26 cellular contexts compared by ENCODE assay signal in genomic region chr7:130463553-130464434, GRCh38. TPM values are rescaled to one million over a fixed set of nuclear protein-coding genes. Genes with fewer than 3 reads are reported as not detected.
DNase-seq lines count a peak whose midpoint lies in the region; ATAC-seq and TF ChIP-seq lines count a peak whose summit lies in the region.
"Had no signal": no experiment of that assay in that cellular context is flagged by ENCODE, and none has a peak within 500 bp of the region (broad histone marks: within the 10 kb centered on the region; RNA-seq: fewer than 3 reads in every experiment).

No MANE protein-coding gene starts in this region.

- H3K4me1 Mint-ChIP-seq in naive thymus-derived CD8-positive, alpha-beta T cell: peaks cover 3 to 28% (median 11%) of the 10 kb centered on the region in 4 donors
- H3K4me1 Mint-ChIP-seq: B cell, H9, nephron progenitor cell had no signal

- peak overlapping the region in 4 of 10 donors; percentile 5 to 56 (median 32) for H3K4me3 Mint-ChIP-seq in naive thymus-derived CD8-positive, alpha-beta T cell
- H3K4me3 Mint-ChIP-seq: activated naive CD4-positive, alpha-beta T cell treated with anti-CD3 and anti-CD28 coated beads, Interleukin-2, amount 50 U/mL, for 24 hours; B cell; CD8-positive, alpha-beta memory T cell; H9; nephron progenitor cell; stimulated activated naive CD8-positive, alpha-beta T cell treated with anti-CD3 and anti-CD28 coated beads, Interleukin-15, amount 100 ng/mL, for 72 hours; T-helper 1 cell treated with Interleukin-12 subunit alpha and Interleukin-12 subunit beta and Interleukin-4 antibody, amounts not matched to agents 30 μg/mL and 1 μg/mL, for 36 hours had no signal

- POLR2A ChIA-PET in naive thymus-derived CD8-positive, alpha-beta T cell (lab: Charles Lee): interaction anchor here (0.6 to 1.4 kb wide), 4 partner anchors 13 to 258 kb away, joined by 3 to 7 read pairs (median 3); partner anchors contain the start of gene TMEM209
- POLR2A ChIA-PET in RWPE1 (lab: Yijun Ruan, JAX; ENCODE audit: low non-redundant PET): no interaction called here

- CTCF ChIA-PET in RWPE1 (lab: Yijun Ruan, JAX): no interaction called here

- H3K36me3 Mint-ChIP-seq in naive thymus-derived CD8-positive, alpha-beta T cell: peaks cover 0 to 15% (median 4%) of the 10 kb centered on the region in 3 donors

- peak in 4 of 7 experiments; percentile 17 to 43 (median 35) for TF ChIP-seq CTCF in body of pancreas (IDR thresholded peaks at IDR 0.05)
- TF ChIP-seq CTCF in gastrocnemius medialis (IDR thresholded peaks at IDR 0.05 in 4 of 5, conservative IDR thresholded peaks at IDR 0.05 in 1 of 5): no peak
- no peak for TF ChIP-seq CTCF in RWPE1 (conservative IDR thresholded peaks at IDR 0.05; ENCODE audit: low read depth)

- peaks cover 0 to 17% (median 10%) of the 10 kb centered on the region in 9 donors for H3K9me3 Mint-ChIP-seq in naive thymus-derived CD8-positive, alpha-beta T cell

- peak overlapping the region in 7 of 10 donors; percentile 4 to 74 (median 16) for H3K27ac Mint-ChIP-seq in naive thymus-derived CD8-positive, alpha-beta T cell
- H3K27ac Mint-ChIP-seq: activated naive CD4-positive, alpha-beta T cell treated with anti-CD3 and anti-CD28 coated beads, Interleukin-2, amount 50 U/mL, for 24 hours; B cell; CD8-positive, alpha-beta memory T cell; H9; nephron progenitor cell; stimulated activated naive CD8-positive, alpha-beta T cell treated with anti-CD3 and anti-CD28 coated beads, Interleukin-15, amount 100 ng/mL, for 72 hours; T-helper 1 cell treated with Interleukin-12 subunit alpha and Interleukin-12 subunit beta and Interleukin-4 antibody, amounts not matched to agents 30 μg/mL and 1 μg/mL, for 36 hours had no signal

- in situ Hi-C loops in gastrocnemius medialis (cut with MboI; ENCODE audit: low sequenced_read_pairs in 4 of 4): no loop called here

- H3K9me3 ChIP-seq in body of pancreas (no peaks in the 10 kb centered on the region), gastrocnemius medialis (no peaks in the 10 kb centered on the region)
- H3K9me3 ChIP-seq: ovary, thyroid gland had no signal

- H3K4me1 ChIP-seq in body of pancreas (peaks cover 7% of the 10 kb centered on the region), gastrocnemius medialis (no peaks in the 10 kb centered on the region)
- H3K4me1 ChIP-seq: breast epithelium, thyroid gland had no signal

- no peaks in the 10 kb centered on the region for H3K36me3 ChIP-seq in body of pancreas (replicated peaks in 1 of 2; ENCODE audit: insufficient read depth in 1 of 2, low read depth in 2 of 2)
- no peaks in the 10 kb centered on the region for H3K36me3 ChIP-seq in gastrocnemius medialis
- H3K36me3 ChIP-seq: breast epithelium, ovary, thyroid gland had no signal

- DNase-seq in GDM1 (lab: John Stamatoyannopoulos, UW) (peak; percentile 15), OCI-M2 (lab: John Stamatoyannopoulos, UW; ENCODE audit: unreplicated experiment) (peak; percentile 46), body of pancreas (peak in 3 of 4 donors; percentile 29 to 43 (median 41)), gastrocnemius medialis (no peak), RWPE1 (ENCODE audit: low spot score) (no peak)
- peak in 4 of 10 donors; percentile 7 to 67 (median 43) for DNase-seq in naive thymus-derived CD8-positive, alpha-beta T cell
- DNase-seq in activated CD4-positive, alpha-beta T cell treated with anti-CD3 and anti-CD28 coated beads, Interleukin-2, amount 50 U/mL, for 48 hours: no peak
- DNase-seq: ACHN; activated CD4-positive, alpha-beta T cell treated with anti-CD3 and anti-CD28 coated beads for 1 hour; activated CD8-positive, alpha-beta memory T cell treated with anti-CD3 and anti-CD28 coated beads for 24 hours; amygdala; DMS 273 treated with DMSO at 0.1 percent for 48 hours; H9; hypothalamus; left cardiac atrium; NCI-H510A; nephron progenitor cell; ovary; stimulated activated CD4-positive, alpha-beta T cell treated with anti-CD3 and anti-CD28 coated beads, Interleukin-2, amount 100 ng/mL, for 24 hours; stimulated activated naive CD8-positive, alpha-beta T cell treated with anti-CD3 and anti-CD28 coated beads, Interleukin-15, amount 100 ng/mL, for 72 hours; thyroid gland had no signal

- H3K27me3 Mint-ChIP-seq in naive thymus-derived CD8-positive, alpha-beta T cell: no peaks in the 10 kb centered on the region
- H3K27me3 Mint-ChIP-seq: activated naive CD4-positive, alpha-beta T cell treated with anti-CD3 and anti-CD28 coated beads, Interleukin-2, amount 50 U/mL, for 24 hours; stimulated activated naive CD8-positive, alpha-beta T cell treated with anti-CD3 and anti-CD28 coated beads, Interleukin-15, amount 100 ng/mL, for 72 hours had no signal

- peak; percentile 82 for ATAC-seq in body of pancreas
- peak; percentile 86 to 92 for ATAC-seq in naive thymus-derived CD8-positive, alpha-beta T cell
- ATAC-seq in gastrocnemius medialis: no peak
- ATAC-seq: left cardiac atrium; stimulated activated naive CD8-positive, alpha-beta T cell treated with anti-CD3 and anti-CD28 coated beads, Interleukin-15, amount 100 ng/mL, for 72 hours had no signal

- intact Hi-C loops in body of pancreas (cut with DNase I): no loop called here
- intact Hi-C loops in gastrocnemius medialis (cut with DNase I; ENCODE audit: low total_unique reads): no loop called here

- TF ChIP-seq POLR2A in body of pancreas (IDR thresholded peaks at IDR 0.05) (no peak), gastrocnemius medialis (IDR thresholded peaks at IDR 0.05) (no peak)

- 39% methylated on average over 4 of the region's 4 CpGs for WGBS in body of pancreas, 2 donors

- H3K27me3 ChIP-seq in body of pancreas: no peaks in the 10 kb centered on the region
- H3K27me3 ChIP-seq in gastrocnemius medialis: no peaks in the 10 kb centered on the region
- H3K27me3 ChIP-seq: breast epithelium, ovary, thyroid gland had no signal

- peak overlapping the region in 1 of 4 donors; percentile 27 for H3K27ac ChIP-seq in body of pancreas
- H3K27ac ChIP-seq in gastrocnemius medialis: no peak overlapping the region
- H3K27ac ChIP-seq in RWPE1: no peak overlapping the region
- H3K27ac ChIP-seq: breast epithelium, ovary, thyroid gland had no signal

- H3K4me3 ChIP-seq in body of pancreas (no peak overlapping the region), gastrocnemius medialis (no peak overlapping the region)
- H3K4me3 ChIP-seq: breast epithelium, ovary, thyroid gland had no signal

RNA-seq across cellular contexts. Expression of gene CEP41, which starts 23.0 kb away (rescaled TPM):
- total RNA-seq in body of pancreas (1 to 10 TPM; 6.9 to 8.3 TPM), gastrocnemius medialis (1 to 10 TPM; 1.8 to 6.2 (median 1.9) TPM)
- total RNA-seq in naive thymus-derived CD8-positive, alpha-beta T cell: 10 to 100 TPM; 23.8 to 25.3 TPM
- 10 to 100 TPM; 54.8 to 74.5 (median 61.0) TPM for polyA plus RNA-seq in naive thymus-derived CD8-positive, alpha-beta T cell

RNA-seq across cellular contexts. Expression of gene MEST, which starts 28.1 kb away (rescaled TPM):
- total RNA-seq in body of pancreas: 10 to 100 TPM; 24.1 to 68.9 TPM
- 10 to 100 TPM; 15.9 to 16.1 TPM for total RNA-seq in naive thymus-derived CD8-positive, alpha-beta T cell
- 10 to 100 TPM; 27.6 to 57.4 (median 44.6) TPM for polyA plus RNA-seq in naive thymus-derived CD8-positive, alpha-beta T cell
- total RNA-seq in gastrocnemius medialis: 1 to 10 TPM; 1.4 to 2.3 (median 1.7) TPM

Comparison
In these comparisons a context has a peak if more than half of its experiments do, and no peak if none do; other contexts are left out.
1. DNase-seq: peak in GDM1 (single experiment), OCI-M2 (single experiment) and body of pancreas (3 of 4); none in gastrocnemius medialis (0 of 2), RWPE1 (single experiment) and activated CD4-positive, alpha-beta T cell treated with anti-CD3 and anti-CD28 coated beads, Interleukin-2, amount 50 U/mL, for 48 hours (0 of 2).
2. ATAC-seq: peak in body of pancreas (single experiment) and naive thymus-derived CD8-positive, alpha-beta T cell (2 of 2); none in gastrocnemius medialis (0 of 2).
3. CTCF ChIP-seq: peak in body of pancreas (4 of 7); none in gastrocnemius medialis (0 of 5) and RWPE1 (single experiment).
4. RNA of gene MEST, which starts 28.1 kb away (total RNA-seq): 24.1 to 68.9 TPM in body of pancreas and 15.9 to 16.1 TPM in naive thymus-derived CD8-positive, alpha-beta T cell; 1.4 to 2.3 TPM in gastrocnemius medialis; every median in the first group is over 4 times any median in the second.